ENCODE assay signal across 1 cellular context in genomic region chr20:58713801-58714339, GRCh38.
TF ChIP-seq lines count a peak whose summit lies in the region.

No MANE protein-coding gene starts in this region.

TF ChIP-seq in H1, 55 proteins besides CTCF, POLR2A, EP300 and RAD21 (continued from another document):
- no peak for TF ChIP-seq FOSL1 (IDR thresholded peaks at IDR 0.05; ENCODE audit: insufficient read depth, low read depth, low read length)
- TF ChIP-seq CEBPB (IDR thresholded peaks at IDR 0.05; ENCODE audit: low read depth, low read length): no peak
